Comparison of ENCODE assay signal across 1 cellular context in genomic region chr17:50558581-50558954, GRCh38.
TF ChIP-seq lines count a peak whose summit lies in the region.

No MANE protein-coding gene starts in this region.

TF ChIP-seq in neural cell, 6 proteins besides CTCF, POLR2A, EP300 and RAD21 (continued from another document):
- TF ChIP-seq REST (IDR thresholded peaks at IDR 0.05; ENCODE audit: borderline replicate concordance): no peak
- TF ChIP-seq MXI1 (conservative IDR thresholded peaks at IDR 0.05; ENCODE audit: poor library complexity, severe bottlenecking): no peak
- no peak for TF ChIP-seq TAF1 (IDR thresholded peaks at IDR 0.05; ENCODE audit: low read depth)
- TF ChIP-seq POLR2AphosphoS5 (IDR thresholded peaks at IDR 0.05): no peak
